ENCODE assay signal across 31 cellular contexts in the genomic region with DNA sequence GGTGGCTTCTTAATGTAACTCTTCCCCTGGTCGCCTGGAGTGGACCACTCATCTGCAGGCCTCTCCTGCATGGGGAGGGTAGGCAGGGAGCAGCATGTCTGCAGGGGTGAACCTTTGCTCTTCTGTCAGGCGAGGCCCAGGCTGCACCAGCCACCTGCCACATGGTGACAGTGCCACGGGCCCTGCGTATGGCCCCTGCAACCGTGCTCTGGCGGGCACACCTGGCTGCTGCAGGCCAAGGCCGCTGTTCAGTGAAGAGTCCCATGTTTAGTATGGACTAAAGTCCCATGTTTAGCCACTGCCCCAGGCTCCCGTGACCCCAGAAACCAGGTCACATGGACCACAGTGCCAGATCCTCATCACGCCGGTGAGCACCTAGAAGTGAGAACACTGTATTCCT.
"Had no signal": no experiment of that assay in that cellular context is flagged by ENCODE, and none has a peak within 500 bp of the region (broad histone marks: within the 10 kb centered on the region; RNA-seq: fewer than 3 reads in every experiment).

No MANE protein-coding gene starts in this region.

- H3K4me1 ChIP-seq: adrenal gland, body of pancreas, breast epithelium, colonic mucosa had no signal

- H3K4me3 ChIP-seq: adrenal gland, body of pancreas, breast epithelium, cardiac muscle cell, colonic mucosa, heart left ventricle had no signal

- H3K27ac ChIP-seq: adrenal gland, body of pancreas, breast epithelium, cardiac muscle cell, colonic mucosa, heart left ventricle, WERI-Rb-1 had no signal

- H3K4me1 Mint-ChIP-seq: activated B cell treated with CpG ODN at 0.5 μM for 24 hours; activated naive CD4-positive, alpha-beta T cell treated with anti-CD3 and anti-CD28 coated beads, Interleukin-2, amount 50 U/mL, for 24 hours; activated naive CD8-positive, alpha-beta T cell treated with anti-CD3 and anti-CD28 coated beads, Interleukin-2, amount 50 U/mL, for 24 hours; T-helper 17 cell had no signal

- H3K4me3 Mint-ChIP-seq: activated B cell treated with CpG ODN at 0.5 μM for 24 hours; activated CD8-positive, alpha-beta T cell treated with anti-CD3 and anti-CD28 coated beads for 36 hours; activated naive CD4-positive, alpha-beta T cell treated with anti-CD3 and anti-CD28 coated beads for 36 hours; activated naive CD4-positive, alpha-beta T cell treated with anti-CD3 and anti-CD28 coated beads, Interleukin-2, amount 50 U/mL, for 24 hours; activated naive CD8-positive, alpha-beta T cell treated with anti-CD3 and anti-CD28 coated beads for 36 hours; activated naive CD8-positive, alpha-beta T cell treated with anti-CD3 and anti-CD28 coated beads, Interleukin-2, amount 50 U/mL, for 24 hours; activated T-helper 1 cell treated with anti-CD3 and anti-CD28 coated beads, Interleukin-12 subunit alpha, Interleukin-12 subunit beta, Interleukin-2, Interleukin-4 antibody, amounts not matched to agents 30 ng/mL and 10 ng/mL and 1 ng/mL, durations not matched to agents 14 hours and 24 hours and 36 hours; endodermal cell; T-helper 17 cell; T-helper 2 cell treated with Interferon-gamma antibody and Interleukin-4, amounts not matched to agents 5 μg/mL and 100 μg/mL, for 36 hours had no signal

- H3K36me3 Mint-ChIP-seq: activated naive CD4-positive, alpha-beta T cell treated with anti-CD3 and anti-CD28 coated beads, Interleukin-2, amount 50 U/mL, for 24 hours; activated naive CD8-positive, alpha-beta T cell treated with anti-CD3 and anti-CD28 coated beads for 36 hours had no signal

- H3K9me3 ChIP-seq: adrenal gland, body of pancreas, breast epithelium, colonic mucosa, heart left ventricle had no signal

- DNase-seq: activated B cell treated with CpG ODN at 0.5 μM for 24 hours; activated CD4-positive, alpha-beta T cell treated with anti-CD3 and anti-CD28 coated beads for 48 hours; activated CD4-positive, alpha-beta T cell treated with anti-CD3 and anti-CD28 coated beads, Interleukin-2, amount 50 U/mL, for 1 hour; activated CD4-positive, alpha-beta T cell treated with anti-CD3 and anti-CD28 coated beads, Interleukin-2, amount 50 U/mL, for 48 hours; activated CD8-positive, alpha-beta T cell treated with anti-CD3 and anti-CD28 coated beads for 36 hours; activated naive CD4-positive, alpha-beta T cell treated with anti-CD3 and anti-CD28 coated beads for 36 hours; activated naive CD8-positive, alpha-beta T cell treated with anti-CD3 and anti-CD28 coated beads for 36 hours; activated naive CD8-positive, alpha-beta T cell treated with anti-CD3 and anti-CD28 coated beads, Interleukin-2, amount 50 U/mL, for 24 hours; activated T-cell treated with anti-CD3 and anti-CD28 coated beads, Interleukin-2, amount 50 U/mL, for 1 hour; activated T-cell treated with anti-CD3 and anti-CD28 coated beads, Interleukin-2, amount 50 U/mL, for 48 hours; amygdala; aorta; body of pancreas; central memory CD4-positive, alpha-beta T cell; cerebellar nuclear complex; colonic mucosa; effector memory CD4-positive, alpha-beta T cell; endodermal cell; foreskin fibroblast; glutamatergic neuron; T-helper 1 cell; T-helper 17 cell; T1000; WERI-Rb-1 had no signal

- H3K27me3 ChIP-seq: adrenal gland, body of pancreas, cardiac muscle cell, colonic mucosa, heart left ventricle had no signal

- H3K9me3 Mint-ChIP-seq: activated B cell treated with CpG ODN at 0.5 μM for 24 hours; activated CD8-positive, alpha-beta T cell treated with anti-CD3 and anti-CD28 coated beads for 36 hours; activated naive CD4-positive, alpha-beta T cell treated with anti-CD3 and anti-CD28 coated beads for 36 hours; activated naive CD4-positive, alpha-beta T cell treated with anti-CD3 and anti-CD28 coated beads, Interleukin-2, amount 50 U/mL, for 24 hours; activated naive CD8-positive, alpha-beta T cell treated with anti-CD3 and anti-CD28 coated beads for 36 hours; activated naive CD8-positive, alpha-beta T cell treated with anti-CD3 and anti-CD28 coated beads, Interleukin-2, amount 50 U/mL, for 24 hours; activated T-helper 1 cell treated with anti-CD3 and anti-CD28 coated beads, Interleukin-12 subunit alpha, Interleukin-12 subunit beta, Interleukin-2, Interleukin-4 antibody, amounts not matched to agents 30 ng/mL and 10 ng/mL and 1 ng/mL, durations not matched to agents 14 hours and 24 hours and 36 hours; endodermal cell; T-helper 2 cell treated with Interferon-gamma antibody and Interleukin-4, amounts not matched to agents 5 μg/mL and 100 μg/mL, for 36 hours had no signal

- H3K36me3 ChIP-seq: adrenal gland, breast epithelium, cardiac muscle cell, colonic mucosa, WERI-Rb-1 had no signal

- H3K27me3 Mint-ChIP-seq: activated naive CD4-positive, alpha-beta T cell treated with anti-CD3 and anti-CD28 coated beads, Interleukin-2, amount 50 U/mL, for 24 hours; activated naive CD8-positive, alpha-beta T cell treated with anti-CD3 and anti-CD28 coated beads for 36 hours had no signal

- H3K27ac Mint-ChIP-seq: activated B cell treated with CpG ODN at 0.5 μM for 24 hours; activated CD8-positive, alpha-beta T cell treated with anti-CD3 and anti-CD28 coated beads for 36 hours; activated naive CD4-positive, alpha-beta T cell treated with anti-CD3 and anti-CD28 coated beads for 36 hours; activated naive CD4-positive, alpha-beta T cell treated with anti-CD3 and anti-CD28 coated beads, Interleukin-2, amount 50 U/mL, for 24 hours; activated naive CD8-positive, alpha-beta T cell treated with anti-CD3 and anti-CD28 coated beads for 36 hours; activated naive CD8-positive, alpha-beta T cell treated with anti-CD3 and anti-CD28 coated beads, Interleukin-2, amount 50 U/mL, for 24 hours; activated T-helper 1 cell treated with anti-CD3 and anti-CD28 coated beads, Interleukin-12 subunit alpha, Interleukin-12 subunit beta, Interleukin-2, Interleukin-4 antibody, amounts not matched to agents 30 ng/mL and 10 ng/mL and 1 ng/mL, durations not matched to agents 14 hours and 24 hours and 36 hours; endodermal cell; T-helper 17 cell; T-helper 2 cell treated with Interferon-gamma antibody and Interleukin-4, amounts not matched to agents 5 μg/mL and 100 μg/mL, for 36 hours had no signal
